ENCODE assay signal across 16 cellular contexts in the genomic region with DNA sequence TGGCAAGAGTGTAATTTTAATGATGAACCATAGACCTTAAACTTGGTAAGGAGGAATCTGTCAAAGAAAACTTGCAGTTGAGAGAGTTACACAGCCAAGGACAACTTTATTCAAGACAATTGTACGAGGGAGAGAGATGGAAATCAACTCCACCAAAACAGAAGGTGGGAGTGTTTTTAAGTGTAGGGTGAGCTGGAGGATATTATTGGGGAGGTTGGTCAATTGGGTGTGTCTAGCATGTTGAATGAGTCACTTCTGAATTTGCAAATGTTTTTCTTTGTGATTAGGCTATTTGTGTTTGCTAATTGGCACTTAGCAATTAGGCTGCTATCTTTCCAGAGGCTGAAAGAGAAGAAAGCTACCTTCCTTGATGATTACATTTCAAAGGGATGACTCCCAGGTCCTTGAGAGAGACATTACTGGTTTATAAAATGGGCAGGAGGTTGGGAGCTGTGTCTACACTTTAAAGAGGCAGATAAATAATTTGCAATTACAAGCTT.
A peak's percentile ranks its signal among the peaks of the same experiment; 100 is the strongest.
DNase-seq lines count a peak whose midpoint lies in the region; ATAC-seq and TF ChIP-seq lines count a peak whose summit lies in the region.
"Had no signal": no experiment of that assay in that cellular context is flagged by ENCODE, and none has a peak within 500 bp of the region (broad histone marks: within the 10 kb centered on the region; RNA-seq: fewer than 3 reads in every experiment).

No MANE protein-coding gene starts in this region.

- no peak overlapping the region for H4K91ac ChIP-seq in H9 (ENCODE audit: insufficient read length, low read depth, low read length)

- H3K27me3 ChIP-seq in H9 (ENCODE audit: insufficient read depth, low read length) (no peaks in the 10 kb centered on the region), NT2/D1 (ENCODE audit: insufficient read depth, insufficient read length) (peaks cover 3% of the 10 kb centered on the region), mesendoderm (ENCODE audit: insufficient read depth, low read length, poor library complexity) (no peaks in the 10 kb centered on the region)
- H3K27me3 ChIP-seq: BLaER1 treated with 17β-estradiol and CSF1 and Interleukin-3, amounts not matched to agents 10 nM and 100 nM had no signal

- no peak overlapping the region for H2BK120ac ChIP-seq in H9 (ENCODE audit: low read depth, low read length, poor library complexity, severe bottlenecking)
- peak overlapping the region; percentile 99 for H2BK120ac ChIP-seq in mesendoderm (ENCODE audit: low read depth, low read length)

- no peaks in the 10 kb centered on the region for H3K36me3 ChIP-seq in NT2/D1 (ENCODE audit: insufficient read depth, insufficient read length, low read length)
- no peaks in the 10 kb centered on the region for H3K36me3 ChIP-seq in mesendoderm (ENCODE audit: control insufficient read depth, insufficient read depth, low read length)
- H3K36me3 ChIP-seq: BLaER1 treated with 17β-estradiol and CSF1 and Interleukin-3, amounts not matched to agents 10 nM and 100 nM had no signal

- no peak overlapping the region for H3K14ac ChIP-seq in H9 (ENCODE audit: insufficient read depth, low read length)

- no peak overlapping the region for H2AFZ ChIP-seq in H9 (ENCODE audit: low read length)

- H3K27me3 Mint-ChIP-seq in H9 (ENCODE audit: low read depth) (no peaks in the 10 kb centered on the region), CD14-positive monocyte (ENCODE audit: low read depth in 3 of 3) (peaks cover 0 to 2% (median 0%) of the 10 kb centered on the region in 3 donors)
- H3K27me3 Mint-ChIP-seq: CD4-positive, alpha-beta memory T cell; IgD-negative memory B cell had no signal

- intact Hi-C loops in CD14-positive monocyte (cut with micrococcal nuclease) = loop anchor here in 1 of 2 donors (10.0 kb wide), 1 partner anchor 61 kb away; no protein-coding TSS in a partner anchor

- H3K4ac ChIP-seq in H9 (ENCODE audit: low read depth, low read length) = no peak overlapping the region
- no peak overlapping the region for H3K4ac ChIP-seq in mesendoderm (ENCODE audit: low read depth, low read length)

- H3K18ac ChIP-seq in H9 (ENCODE audit: insufficient read length, low read depth, low read length) (no peak overlapping the region), mesendoderm (ENCODE audit: low read length) (peak overlapping the region; percentile 99)

- H3K27ac ChIP-seq in H9 (ENCODE audit: insufficient read length, low read depth, low read length) (no peak overlapping the region), mesendoderm (ENCODE audit: low read depth, low read length) (peak overlapping the region; percentile 86)
- H3K27ac ChIP-seq: BLaER1 treated with 17β-estradiol and CSF1 and Interleukin-3, amounts not matched to agents 10 nM and 100 nM; HL-60 had no signal

- H3K4me1 Mint-ChIP-seq in H9 (peaks cover 0 to 8% of the 10 kb centered on the region in 2 experiments; a peak in 2 of 4 replicates), CD14-positive monocyte (no peaks in the 10 kb centered on the region)
- H3K4me1 Mint-ChIP-seq: CD4-positive, alpha-beta memory T cell; IgD-negative memory B cell had no signal

- H4K20me1 ChIP-seq in H9 (ENCODE audit: control insufficient read depth, insufficient read depth, insufficient read length) = no peaks in the 10 kb centered on the region
- H4K20me1 ChIP-seq: BLaER1 treated with 17β-estradiol and CSF1 and Interleukin-3, amounts not matched to agents 10 nM and 100 nM had no signal

- H4K8ac ChIP-seq in H9 (replicated peaks; ENCODE audit: insufficient read length, low read depth, low read length) = no peak overlapping the region
- no peak overlapping the region for H4K8ac ChIP-seq in mesendoderm (ENCODE audit: low read depth, low read length)

- no peaks in the 10 kb centered on the region for H3K23me2 ChIP-seq in H9 (ENCODE audit: insufficient read length, low read depth, low read length, poor library complexity, severe bottlenecking)

- H4K5ac ChIP-seq in H9 (ENCODE audit: insufficient read length, low read depth, low read length) (no peak overlapping the region), mesendoderm (ENCODE audit: low read length) (no peak overlapping the region)

- ATAC-seq in GM18502 (IDR thresholded peaks at IDR 0.05; ENCODE audit: poor library complexity, unreplicated experiment) = no peak

- peak; percentile 23 for DNase-seq in H9
- peak; percentile 16 for DNase-seq in NT2/D1 (ENCODE audit: low read depth, low spot score)
- peak; percentile 31 for DNase-seq in epithelial cell of esophagus (ENCODE audit: low read depth)
- DNase-seq in mesendoderm = peak; percentile 92
- DNase-seq in CD14-positive monocyte (ENCODE audit: low spot score) = no peak
- DNase-seq in NCI-H1436 treated with DMSO at 0.1 percent for 48 hours (lab: John Stamatoyannopoulos, UW) = no peak
- DNase-seq in NCI-H1694 (lab: John Stamatoyannopoulos, UW) = no peak
- DNase-seq: ACHN; CD4-positive, alpha-beta memory T cell; DMS79; HCEC 1CT; HFFc6 had no signal

- H2BK5ac ChIP-seq in H9 (ENCODE audit: insufficient read length, low read length) (no peak overlapping the region), mesendoderm (ENCODE audit: low read length) (no peak overlapping the region)

- TF ChIP-seq CTCF in H9 (conservative IDR thresholded peaks at IDR 0.05) = no peak
- TF ChIP-seq CTCF in epithelial cell of esophagus (IDR thresholded peaks at IDR 0.05; ENCODE audit: insufficient read depth, low read depth, low read length, missing control alignments) = no peak
- TF ChIP-seq CTCF in CD14-positive monocyte (IDR thresholded peaks at IDR 0.05) = no peak

- H3K56ac ChIP-seq in H9 (ENCODE audit: insufficient read length, low read depth, low read length) (no peak overlapping the region), mesendoderm (ENCODE audit: low read length) (peak overlapping the region; percentile 35)

- H3K4me2 ChIP-seq in H9 (ENCODE audit: insufficient read depth, insufficient read length, low read length) = no peak overlapping the region
- no peak overlapping the region for H3K4me2 ChIP-seq in mesendoderm (ENCODE audit: low read length)
- H3K4me2 ChIP-seq: BLaER1 treated with 17β-estradiol and CSF1 and Interleukin-3, amounts not matched to agents 10 nM and 100 nM had no signal

- H3K9me3 ChIP-seq in H9 (ENCODE audit: control insufficient read depth, low read depth, low read length) = no peaks in the 10 kb centered on the region
- H3K9me3 ChIP-seq in NT2/D1 (ENCODE audit: insufficient read depth, low read length) = peaks cover 5% of the 10 kb centered on the region; the same call in 1 of the 2 replicates
- H3K9me3 ChIP-seq: BLaER1 treated with 17β-estradiol and CSF1 and Interleukin-3, amounts not matched to agents 10 nM and 100 nM had no signal

- no peak overlapping the region for H3T11ph ChIP-seq in H9 (ENCODE audit: low read length)

- WGBS in H9 (ENCODE audit: extremely low coverage, insufficient read length, low lambda C conversion rate) = no CpG with 5 or more reads among the region's 1 CpG
- WGBS in mesendoderm (ENCODE audit: extremely low coverage, insufficient coverage, low lambda C conversion rate) = no CpG with 5 or more reads among the region's 1 CpG

- H2BK20ac ChIP-seq in H9 (ENCODE audit: low read depth, low read length, poor library complexity, severe bottlenecking) = no peak overlapping the region

- H3K36me3 Mint-ChIP-seq in H9 (ENCODE audit: insufficient read depth in 1 of 3, low read depth in 3 of 3) (no peaks in the 10 kb centered on the region; a peak in 1 of 7 replicates), CD14-positive monocyte (no peaks in the 10 kb centered on the region)
- H3K36me3 Mint-ChIP-seq: CD4-positive, alpha-beta memory T cell; IgD-negative memory B cell had no signal

- H3K9me3 Mint-ChIP-seq in H9 (no peaks in the 10 kb centered on the region), CD14-positive monocyte (peaks cover 0 to 4% (median 0%) of the 10 kb centered on the region in 7 donors)
- H3K9me3 Mint-ChIP-seq: HFFc6 had no signal

- no peak overlapping the region for H2BK12ac ChIP-seq in H9 (ENCODE audit: insufficient read length, low read depth, low read length)

- no peaks in the 10 kb centered on the region for H3K79me2 ChIP-seq in H9 (ENCODE audit: insufficient read depth, low read length)
- no peaks in the 10 kb centered on the region for H3K79me2 ChIP-seq in mesendoderm (ENCODE audit: control insufficient read depth, insufficient read depth, low read length)

- H3K79me1 ChIP-seq in H9 (ENCODE audit: insufficient read depth, low read depth, low read length, poor library complexity, severe bottlenecking) = no peaks in the 10 kb centered on the region
- H3K79me1 ChIP-seq in mesendoderm (ENCODE audit: low read length) = no peaks in the 10 kb centered on the region

- H3K4me3 ChIP-seq in NT2/D1 (ENCODE audit: insufficient read length, low read depth) (no peak overlapping the region), epithelial cell of esophagus (ENCODE audit: low read length) (no peak overlapping the region), mesendoderm (ENCODE audit: low read length) (no peak overlapping the region)
- H3K4me3 ChIP-seq: BLaER1 treated with 17β-estradiol and CSF1 and Interleukin-3, amounts not matched to agents 10 nM and 100 nM had no signal

- no peak overlapping the region for H3K23ac ChIP-seq in H9 (ENCODE audit: insufficient read length, low read depth, low read length)
- H3K23ac ChIP-seq in mesendoderm (ENCODE audit: low read length) = no peak overlapping the region

- H2BK15ac ChIP-seq in H9 (ENCODE audit: low read depth, low read length) = no peak overlapping the region
- H2BK15ac ChIP-seq in mesendoderm (replicated peaks; ENCODE audit: low read depth) = no peak overlapping the region

- H3K9ac ChIP-seq in H9 (ENCODE audit: extremely low read depth, insufficient read length, low read length) (no peak overlapping the region), NT2/D1 (ENCODE audit: insufficient read length, low read depth) (no peak overlapping the region), mesendoderm (ENCODE audit: low read length) (no peak overlapping the region)
- H3K9ac ChIP-seq: BLaER1 treated with 17β-estradiol and CSF1 and Interleukin-3, amounts not matched to agents 10 nM and 100 nM had no signal

- H2AK5ac ChIP-seq in H9 (ENCODE audit: insufficient read length, low read length) (no peak overlapping the region), mesendoderm (ENCODE audit: low read length) (no peak overlapping the region)

- H3K27ac Mint-ChIP-seq in H9 (no peak overlapping the region), CD14-positive monocyte (no peak overlapping the region)
- H3K27ac Mint-ChIP-seq: CD4-positive, alpha-beta memory T cell; HFFc6; IgD-negative memory B cell had no signal

- H3K4me1 ChIP-seq in H9 (ENCODE audit: insufficient read depth, low read length) = peaks cover 3% of the 10 kb centered on the region; the same call in 1 of the 2 replicates
- H3K4me1 ChIP-seq in NT2/D1 (ENCODE audit: insufficient read depth, insufficient read length) = no peaks in the 10 kb centered on the region
- H3K4me1 ChIP-seq in mesendoderm (ENCODE audit: control insufficient read depth, low read depth, low read length) = peaks cover 11% of the 10 kb centered on the region
- H3K4me1 ChIP-seq: BLaER1 treated with 17β-estradiol and CSF1 and Interleukin-3, amounts not matched to agents 10 nM and 100 nM had no signal

- H3K4me3 Mint-ChIP-seq in H9 (no peak overlapping the region), CD14-positive monocyte (no peak overlapping the region)
- H3K4me3 Mint-ChIP-seq: CD4-positive, alpha-beta memory T cell; HFFc6; IgD-negative memory B cell had no signal

Comparison
In these comparisons a context has a peak if more than half of its experiments do, and no peak if none do; other contexts are left out.
1. DNase-seq: peak in H9 (single experiment), NT2/D1 (single experiment), epithelial cell of esophagus (single experiment) and mesendoderm (single experiment); none in CD14-positive monocyte (single experiment), NCI-H1436 treated with DMSO at 0.1 percent for 48 hours (single experiment) and NCI-H1694 (single experiment).